In the genomic region with DNA sequence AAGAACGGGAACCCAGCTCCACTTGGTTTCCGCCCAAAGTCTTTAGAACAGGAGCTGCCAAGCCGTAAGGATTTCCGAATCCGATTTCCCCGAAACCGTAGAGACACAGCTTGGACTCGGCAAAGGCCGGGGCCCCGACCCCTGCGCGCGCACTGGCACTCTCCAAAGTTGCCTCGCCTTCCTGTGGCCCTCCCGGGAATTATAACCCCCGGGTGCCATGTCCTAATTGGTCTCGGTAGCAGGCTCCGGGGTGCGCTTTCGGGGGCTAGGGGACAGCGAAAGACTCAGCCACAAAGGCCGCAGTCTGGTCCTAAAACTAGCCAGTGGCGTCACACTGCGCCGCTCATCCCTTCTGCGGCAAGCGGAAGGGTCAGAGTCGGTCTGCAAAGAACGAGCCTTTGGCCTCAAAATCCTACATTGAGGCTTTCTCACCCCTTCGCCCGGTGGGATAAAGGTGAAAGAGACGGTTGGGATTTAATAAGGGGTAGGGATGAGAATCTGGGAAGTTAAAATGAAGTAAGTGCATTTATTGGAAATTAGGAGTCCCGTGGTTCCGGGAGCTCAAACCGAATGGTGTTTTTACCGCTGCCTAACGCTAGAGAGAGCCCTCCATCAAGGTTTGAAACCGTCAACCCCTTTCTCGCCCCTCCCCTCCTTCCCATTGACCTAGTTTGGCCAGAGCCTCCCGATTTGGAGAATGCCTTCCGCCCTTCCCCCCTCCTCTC, we compare ENCODE assay signal across 9 cellular contexts. TPM values are rescaled to one million over a fixed set of nuclear protein-coding genes. Genes with fewer than 3 reads are reported as not detected.
DNase-seq lines count a peak whose midpoint lies in the region; ATAC-seq, FAIRE-seq and TF ChIP-seq lines count a peak whose summit lies in the region.
"Had no signal": no experiment of that assay in that cellular context is flagged by ENCODE, and none has a peak within 500 bp of the region (broad histone marks: within the 10 kb centered on the region; RNA-seq: fewer than 3 reads in every experiment).

No MANE protein-coding gene starts in this region.

- ATAC-seq in GM19351 (IDR thresholded peaks at IDR 0.05; ENCODE audit: unreplicated experiment) (peak; percentile 54), memory B cell (ENCODE audit: low read depth) (peak; percentile 44)

- DNase-seq in BJ (ENCODE audit: low read depth): no peak
- DNase-seq in HL-60 (ENCODE audit: low read depth in 1 of 2, low spot score in 1 of 2): peak; percentile 81 to 82
- peak; percentile 59 for DNase-seq in NCI-H748 treated with DMSO at 0.1 percent for 48 hours (lab: John Stamatoyannopoulos, UW)
- DNase-seq in activated CD8-positive, alpha-beta memory T cell treated with anti-CD3 and anti-CD28 coated beads for 48 hours (ENCODE audit: low read depth in 2 of 3, low spot score in 2 of 3): peak in 2 of 3 experiments; percentile 42 to 50
- DNase-seq in memory B cell (ENCODE audit: low spot score in 2 of 2): peak; percentile 59 to 61
- DNase-seq in stimulated activated CD8-positive, alpha-beta memory T cell treated with anti-CD3 and anti-CD28 coated beads, Interleukin-15, amount 100 ng/mL, for 1 hour (ENCODE audit: low read depth): peak; percentile 41

- H3K27ac Mint-ChIP-seq in memory B cell: peak overlapping the region; percentile 57

- CTCF ChIA-PET in BJ (lab: Yijun Ruan, JAX): interaction anchor here (0.5 to 5.6 kb wide), 40 partner anchors 8 to 1495 kb away, joined by 3 to 250 read pairs (median 4); a partner anchor contains a TSS

- H3K27me3 ChIP-seq in BJ (ENCODE audit: control insufficient read depth, insufficient read depth, low read length) (no peaks in the 10 kb centered on the region), HL-60 (ENCODE audit: insufficient read depth, poor library complexity, severe bottlenecking) (no peaks in the 10 kb centered on the region)
- H3K27me3 ChIP-seq: SJCRH30 had no signal

- no peaks in the 10 kb centered on the region for H3K9me3 Mint-ChIP-seq in memory B cell

- peak overlapping the region; percentile 50 for H3K27ac ChIP-seq in HL-60 (replicated peaks)
- H3K27ac ChIP-seq: SJCRH30 had no signal

- peak overlapping the region; percentile 79 for H3K4me3 Mint-ChIP-seq in memory B cell

- FAIRE-seq in endometrium (lab: Jason Lieb, UNC): peak; percentile 23

- peaks cover 2% of the 10 kb centered on the region for H3K36me3 Mint-ChIP-seq in memory B cell

- peaks cover 3% of the 10 kb centered on the region for H3K36me3 ChIP-seq in BJ (ENCODE audit: control insufficient read depth, insufficient read depth, low read length)
- H3K36me3 ChIP-seq: SJCRH30 had no signal

- no peaks in the 10 kb centered on the region for H3K27me3 Mint-ChIP-seq in memory B cell

- TF ChIP-seq CTCF in BJ (IDR thresholded peaks at IDR 0.05; ENCODE audit: insufficient read depth, low read depth, low read length) (peak; percentile 77), HL-60 (IDR thresholded peaks at IDR 0.05; ENCODE audit: insufficient read depth, low read length) (peak; percentile 79)

- peaks cover 33% of the 10 kb centered on the region for H3K4me1 Mint-ChIP-seq in memory B cell

- H3K4me3 ChIP-seq in BJ (ENCODE audit: low read depth, low read length) (peak overlapping the region; percentile 45), HL-60 (replicated peaks; ENCODE audit: insufficient read depth, low read length) (peak overlapping the region; percentile 57)
- H3K4me3 ChIP-seq: SJCRH30 had no signal

- POLR2A ChIA-PET in BJ (lab: Charles Lee): interaction anchor here (0.6 kb wide), 1 partner anchor 656 kb away, joined by 5 read pairs; no protein-coding TSS in a partner anchor

RNA-seq across cellular contexts. Expression of a gene that starts 6.7 kb away (rescaled TPM):
- 14.1 and 17.4 TPM in 2 replicates for polyA plus RNA-seq in BJ (2011; rRNA removed)
- polyA minus RNA-seq in BJ (2011; rRNA and poly(A)+ RNA removed): 32.3 and 36.7 TPM in 2 replicates

RNA-seq across cellular contexts. Expression of a gene that starts 36.2 kb away (rescaled TPM):
- not detected in 2 replicates for polyA plus RNA-seq in BJ (2011; rRNA removed)
- not detected in 2 replicates for polyA minus RNA-seq in BJ (2011; rRNA and poly(A)+ RNA removed)
